Comparison of ENCODE assay signal across 1 cellular context in genomic region chr17:4764612-4765011, GRCh38.
TF ChIP-seq lines count a peak whose summit lies in the region.

No MANE protein-coding gene starts in this region.

TF ChIP-seq in WTC11, 78 proteins besides CTCF, POLR2A, EP300 and RAD21 (continued from another document):
- TF ChIP-seq, protein P1, sequence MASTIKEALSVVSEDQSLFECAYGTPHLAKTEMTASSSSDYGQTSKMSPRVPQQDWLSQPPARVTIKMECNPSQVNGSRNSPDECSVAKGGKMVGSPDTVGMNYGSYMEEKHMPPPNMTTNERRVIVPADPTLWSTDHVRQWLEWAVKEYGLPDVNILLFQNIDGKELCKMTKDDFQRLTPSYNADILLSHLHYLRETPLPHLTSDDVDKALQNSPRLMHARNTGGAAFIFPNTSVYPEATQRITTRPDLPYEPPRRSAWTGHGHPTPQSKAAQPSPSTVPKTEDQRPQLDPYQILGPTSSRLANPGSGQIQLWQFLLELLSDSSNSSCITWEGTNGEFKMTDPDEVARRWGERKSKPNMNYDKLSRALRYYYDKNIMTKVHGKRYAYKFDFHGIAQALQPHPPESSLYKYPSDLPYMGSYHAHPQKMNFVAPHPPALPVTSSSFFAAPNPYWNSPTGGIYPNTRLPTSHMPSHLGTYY (CRISPR knock-in tag; IDR thresholded peaks at IDR 0.05) = no peak
- no peak for TF ChIP-seq ZNF416 (CRISPR knock-in tag; IDR thresholded peaks at IDR 0.05)
- no peak for TF ChIP-seq ZNF512 (CRISPR knock-in tag; IDR thresholded peaks at IDR 0.05; ENCODE audit: borderline replicate concordance)
